Comparison of ENCODE assay signal across 8 cellular contexts in the genomic region with DNA sequence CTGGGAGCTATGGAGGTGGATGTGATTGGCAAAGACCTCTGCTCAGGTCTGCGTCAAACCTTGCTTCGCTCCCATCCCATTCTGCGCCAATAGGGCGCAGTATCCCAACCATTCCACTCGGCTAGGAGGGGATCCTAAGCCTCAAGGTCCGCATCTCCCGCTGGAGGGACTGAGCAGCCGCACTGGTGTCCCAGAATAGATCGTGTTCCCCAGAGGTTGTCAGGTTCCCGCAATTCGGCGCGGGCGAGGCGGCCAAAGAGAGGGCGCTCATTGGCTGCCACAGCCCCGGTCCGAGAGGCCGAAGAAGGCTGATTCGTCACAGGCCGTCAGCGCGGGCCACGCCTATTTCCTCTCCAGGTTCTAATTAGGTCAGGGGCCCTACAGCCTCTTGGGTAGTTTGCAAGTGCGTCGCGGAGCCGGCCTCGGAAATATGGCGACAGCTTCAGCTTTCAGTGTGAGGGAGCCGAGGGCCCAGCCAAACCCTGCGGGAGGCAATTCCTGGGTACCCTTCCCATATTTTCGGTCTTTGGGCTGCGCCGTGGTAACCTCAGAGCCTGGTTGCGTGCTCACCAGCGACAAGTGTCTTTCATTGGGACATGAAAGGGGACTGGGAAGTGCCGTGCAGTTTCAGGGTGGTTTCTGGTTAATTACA. TPM values are rescaled to one million over a fixed set of nuclear protein-coding genes. Genes with fewer than 3 reads are reported as not detected.
DNase-seq lines count a peak whose midpoint lies in the region; ATAC-seq and TF ChIP-seq lines count a peak whose summit lies in the region.

No MANE protein-coding gene starts in this region.

- H3K4me1 Mint-ChIP-seq in activated naive CD8-positive, alpha-beta T cell treated with anti-CD3 and anti-CD28 coated beads for 36 hours = peaks cover 23% of the 10 kb centered on the region

- peaks cover 37% of the 10 kb centered on the region for H3K36me3 Mint-ChIP-seq in activated naive CD8-positive, alpha-beta T cell treated with anti-CD3 and anti-CD28 coated beads for 36 hours

- H3K9me3 Mint-ChIP-seq in activated naive CD8-positive, alpha-beta T cell treated with anti-CD3 and anti-CD28 coated beads for 36 hours = peaks cover 18% of the 10 kb centered on the region

- peak; percentile 100 for DNase-seq in DMS53 treated with DMSO at 0.1 percent for 48 hours (lab: John Stamatoyannopoulos, UW; ENCODE audit: unreplicated experiment)
- peak; percentile 50 for DNase-seq in KG1 (lab: John Stamatoyannopoulos, UW)
- peak; percentile 77 for DNase-seq in SKM-1 treated with dmso at 0.1 percent for 144 hours (lab: John Stamatoyannopoulos, UW; ENCODE audit: unreplicated experiment)
- DNase-seq in activated naive CD8-positive, alpha-beta T cell treated with anti-CD3 and anti-CD28 coated beads for 36 hours = peak; percentile 91
- peak; percentile 99 for DNase-seq in Right ventricle myocardium superior
- peak; percentile 97 to 98 for DNase-seq in tibial artery

- H3K27me3 ChIP-seq in parathyroid adenoma (ENCODE audit: control insufficient read depth, insufficient read depth, low read length) (no peaks in the 10 kb centered on the region), tibial artery (no peaks in the 10 kb centered on the region)

- peaks cover 25% of the 10 kb centered on the region for H3K4me1 ChIP-seq in parathyroid adenoma
- H3K4me1 ChIP-seq in tibial artery = peaks cover 0 to 17% (median 12%) of the 10 kb centered on the region in 4 donors

- TF ChIP-seq CTCF in parathyroid adenoma (IDR thresholded peaks at IDR 0.05) (no peak), tibial artery (IDR thresholded peaks at IDR 0.05) (no peak)

- intact Hi-C loops in Right ventricle myocardium superior (cut with DNase I) = loop anchor here (10.0 kb wide), 1 partner anchor 147 kb away; no protein-coding TSS in a partner anchor
- intact Hi-C loops in tibial artery (cut with DNase I; ENCODE audit: low total_unique reads) = no loop called here

- H3K9me3 ChIP-seq in parathyroid adenoma (ENCODE audit: control insufficient read depth, low read length) (no peaks in the 10 kb centered on the region), tibial artery (peaks cover 0 to 10% (median under 1%) of the 10 kb centered on the region in 3 donors)

- H3K27ac Mint-ChIP-seq in activated naive CD8-positive, alpha-beta T cell treated with anti-CD3 and anti-CD28 coated beads for 36 hours = peak overlapping the region; percentile 97

- no peaks in the 10 kb centered on the region for H3K27me3 Mint-ChIP-seq in activated naive CD8-positive, alpha-beta T cell treated with anti-CD3 and anti-CD28 coated beads for 36 hours

- peak overlapping the region; percentile 85 for H3K4me3 Mint-ChIP-seq in activated naive CD8-positive, alpha-beta T cell treated with anti-CD3 and anti-CD28 coated beads for 36 hours

- peak; percentile 100 for ATAC-seq in GM21576 (IDR thresholded peaks at IDR 0.05; ENCODE audit: unreplicated experiment)
- ATAC-seq in Right ventricle myocardium superior (ENCODE audit: poor library complexity) = peak; percentile 99

- H2AFZ ChIP-seq in parathyroid adenoma = peak overlapping the region; percentile 98

- H3K4me3 ChIP-seq in parathyroid adenoma (ENCODE audit: low read depth, low read length) (peak overlapping the region; percentile 86), tibial artery (peak overlapping the region; percentile 65 to 71)

- H3K79me2 ChIP-seq in parathyroid adenoma = peaks cover 18% of the 10 kb centered on the region

- H3K36me3 ChIP-seq in parathyroid adenoma (ENCODE audit: control insufficient read depth, insufficient read depth, low read length) = no peaks in the 10 kb centered on the region
- H3K36me3 ChIP-seq in tibial artery = no peaks in the 10 kb centered on the region

- H3K9ac ChIP-seq in parathyroid adenoma = peak overlapping the region; percentile 100

- H3K4me2 ChIP-seq in parathyroid adenoma (ENCODE audit: low read length) = peak overlapping the region; percentile 97

- peak overlapping the region; percentile 100 for H3K27ac ChIP-seq in parathyroid adenoma
- peak overlapping the region; percentile 88 to 93 for H3K27ac ChIP-seq in tibial artery

RNA-seq across cellular contexts. Expression of a gene that starts 5.0 kb away (rescaled TPM):
- total RNA-seq in activated naive CD8-positive, alpha-beta T cell treated with anti-CD3 and anti-CD28 coated beads for 36 hours = not detected
- total RNA-seq in Right ventricle myocardium superior = not detected

RNA-seq across cellular contexts. Expression of a gene that starts 14.6 kb away (rescaled TPM):
- total RNA-seq in activated naive CD8-positive, alpha-beta T cell treated with anti-CD3 and anti-CD28 coated beads for 36 hours = under 1 TPM; 0.33 to 0.36 TPM
- 0.97 TPM for total RNA-seq in Right ventricle myocardium superior

RNA-seq across cellular contexts. Expression of a gene that starts 40.8 kb away (rescaled TPM):
- 10 to 100 TPM; 29.9 to 30.3 TPM for total RNA-seq in activated naive CD8-positive, alpha-beta T cell treated with anti-CD3 and anti-CD28 coated beads for 36 hours
- 86.0 TPM for total RNA-seq in Right ventricle myocardium superior

Comparison
In these comparisons a context has a peak if more than half of its experiments do, and no peak if none do; other contexts are left out.
1. Peak in every context shown above with its lines: DNase-seq, ATAC-seq, H3K4me3 ChIP-seq and H3K27ac ChIP-seq.
2. DNase-seq: peak in every context shown above with its lines; median percentile 100 in DMS53 treated with DMSO at 0.1 percent for 48 hours; 99 in Right ventricle myocardium superior; 98 in tibial artery; 91 in activated naive CD8-positive, alpha-beta T cell treated with anti-CD3 and anti-CD28 coated beads for 36 hours; 77 in SKM-1 treated with dmso at 0.1 percent for 144 hours; 50 in KG1.